In the genomic region with DNA sequence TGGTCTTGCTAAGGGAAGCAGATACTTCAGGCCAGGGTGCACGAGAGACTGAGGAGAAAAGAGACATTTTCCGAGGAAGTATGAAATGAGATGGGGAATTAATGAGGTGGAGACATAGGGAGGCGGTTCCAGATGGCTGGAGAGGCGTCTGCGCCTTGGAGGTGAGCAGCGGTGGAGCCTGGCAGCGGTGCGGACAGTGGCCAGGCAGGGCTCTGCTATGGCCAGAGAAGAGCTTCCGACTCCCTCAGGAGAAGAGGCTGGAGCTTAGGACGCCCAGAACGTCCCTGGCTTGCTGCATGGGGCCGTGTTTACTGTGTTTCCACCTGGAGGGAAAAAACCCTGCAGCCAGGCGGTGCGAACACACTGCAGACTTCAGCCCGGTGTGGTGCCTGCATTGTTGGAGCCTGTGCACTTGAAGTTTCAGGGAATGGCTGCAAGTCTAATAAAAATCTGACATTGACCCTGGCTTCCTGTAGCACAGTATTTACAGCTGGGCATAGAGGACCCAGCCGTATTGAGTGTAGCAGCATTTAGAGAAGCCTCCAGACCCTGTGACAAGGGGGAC, we compare ENCODE assay signal across 29 cellular contexts.
"Had no signal": no experiment of that assay in that cellular context is flagged by ENCODE, and none has a peak within 500 bp of the region (broad histone marks: within the 10 kb centered on the region; RNA-seq: fewer than 3 reads in every experiment).

No MANE protein-coding gene starts in this region.

- H3K4me3 Mint-ChIP-seq: activated CD4-positive, alpha-beta memory T cell treated with anti-CD3 and anti-CD28 coated beads for 36 hours; activated CD4-positive, alpha-beta T cell treated with anti-CD3 and anti-CD28 coated beads, Interleukin-2, amount 10 ng/mL, durations not matched to agents 7 days and 5 days; activated naive CD8-positive, alpha-beta T cell treated with anti-CD3 and anti-CD28 coated beads, Interleukin-2, amount 50 U/mL, for 24 hours; activated T-cell treated with anti-CD3 and anti-CD28 coated beads, Interleukin-2, amount 50 U/mL, for 4 hours; T-helper 17 cell had no signal

- H3K4me3 ChIP-seq: ascending aorta, body of pancreas, cardiac muscle cell had no signal

- DNase-seq: activated CD4-positive, alpha-beta memory T cell treated with anti-CD3 and anti-CD28 coated beads for 36 hours; activated CD4-positive, alpha-beta T cell treated with anti-CD3 and anti-CD28 coated beads, Interleukin-2, amount 10 ng/mL, durations not matched to agents 7 days and 5 days; activated CD4-positive, CD25-positive, alpha-beta regulatory T cell; activated CD8-positive, alpha-beta memory T cell treated with anti-CD3 and anti-CD28 coated beads for 24 hours; activated effector memory CD4-positive, alpha-beta T cell treated with anti-CD3 and anti-CD28 coated beads, Interleukin-2, amount 50 U/mL, for 16 hours; activated naive CD4-positive, alpha-beta T cell treated with Interleukin-2 at 50 U/mL for 16 hours; activated naive CD8-positive, alpha-beta T cell treated with anti-CD3 and anti-CD28 coated beads, Interleukin-2, amount 50 U/mL, for 24 hours; activated T-cell treated with anti-CD3 and anti-CD28 coated beads, Interleukin-2, amount 50 U/mL, for 4 hours; amniotic stem cell; body of pancreas; Karpas-422; MM.1S; NCI-H1105; NCI-H1436; NCI-H1694 treated with DMSO at 0.1 percent for 48 hours; NCI-H2029 treated with DMSO at 0.1 percent for 48 hours; NCI-H345; NCI-H510A; NCI-H526 treated with DMSO at 0.1 percent for 48 hours; NCI-H82; PC-3; SHP77 treated with DMSO at 0.1 percent for 48 hours; T-helper 17 cell; T-helper 9 cell had no signal

- H3K36me3 ChIP-seq: ascending aorta, cardiac muscle cell had no signal

- H3K27me3 Mint-ChIP-seq: activated CD4-positive, alpha-beta memory T cell treated with anti-CD3 and anti-CD28 coated beads for 36 hours; activated CD4-positive, alpha-beta T cell treated with anti-CD3 and anti-CD28 coated beads, Interleukin-2, amount 10 ng/mL, durations not matched to agents 7 days and 5 days; activated naive CD8-positive, alpha-beta T cell treated with anti-CD3 and anti-CD28 coated beads, Interleukin-2, amount 50 U/mL, for 24 hours had no signal

- H3K36me3 Mint-ChIP-seq: activated CD4-positive, alpha-beta memory T cell treated with anti-CD3 and anti-CD28 coated beads for 36 hours; activated naive CD4-positive, alpha-beta T cell treated with anti-CD3 and anti-CD28 coated beads, Interleukin-2, amount 50 U/mL, for 72 hours had no signal

- H3K27ac ChIP-seq: ascending aorta, body of pancreas, cardiac muscle cell, VCaP had no signal

- H3K4me1 Mint-ChIP-seq: activated CD4-positive, alpha-beta T cell treated with anti-CD3 and anti-CD28 coated beads, Interleukin-2, amount 10 ng/mL, durations not matched to agents 7 days and 5 days; activated naive CD8-positive, alpha-beta T cell treated with anti-CD3 and anti-CD28 coated beads, Interleukin-2, amount 50 U/mL, for 24 hours; T-helper 17 cell had no signal

- H3K27me3 ChIP-seq: ascending aorta, body of pancreas, cardiac muscle cell had no signal

- FAIRE-seq: RCC 7860 had no signal

- H3K9me3 ChIP-seq: ascending aorta, body of pancreas had no signal

- H3K4me1 ChIP-seq: ascending aorta, body of pancreas had no signal

- ATAC-seq: activated naive CD4-positive, alpha-beta T cell treated with anti-CD3 and anti-CD28 coated beads, Interleukin-2, amount 50 U/mL, for 72 hours; activated naive CD8-positive, alpha-beta T cell treated with anti-CD3 and anti-CD28 coated beads, Interleukin-2, amount 50 U/mL, for 24 hours; activated T-cell treated with anti-CD3 and anti-CD28 coated beads, Interleukin-2, amount 50 U/mL, for 4 hours; body of pancreas; PC-3; T-helper 17 cell had no signal

- H3K9me3 Mint-ChIP-seq: activated CD4-positive, alpha-beta memory T cell treated with anti-CD3 and anti-CD28 coated beads for 36 hours; activated CD4-positive, alpha-beta T cell treated with anti-CD3 and anti-CD28 coated beads, Interleukin-2, amount 10 ng/mL, durations not matched to agents 7 days and 5 days; activated naive CD4-positive, alpha-beta T cell treated with anti-CD3 and anti-CD28 coated beads, Interleukin-2, amount 50 U/mL, for 72 hours; activated naive CD8-positive, alpha-beta T cell treated with anti-CD3 and anti-CD28 coated beads, Interleukin-2, amount 50 U/mL, for 24 hours; activated T-cell treated with anti-CD3 and anti-CD28 coated beads, Interleukin-2, amount 50 U/mL, for 4 hours had no signal

- H3K27ac Mint-ChIP-seq: activated CD4-positive, alpha-beta memory T cell treated with anti-CD3 and anti-CD28 coated beads for 36 hours; activated CD4-positive, alpha-beta T cell treated with anti-CD3 and anti-CD28 coated beads, Interleukin-2, amount 10 ng/mL, durations not matched to agents 7 days and 5 days; activated naive CD4-positive, alpha-beta T cell treated with anti-CD3 and anti-CD28 coated beads, Interleukin-2, amount 50 U/mL, for 72 hours; activated naive CD8-positive, alpha-beta T cell treated with anti-CD3 and anti-CD28 coated beads, Interleukin-2, amount 50 U/mL, for 24 hours; T-helper 17 cell had no signal
